ENCODE assay signal across 1 cellular context in the genomic region with DNA sequence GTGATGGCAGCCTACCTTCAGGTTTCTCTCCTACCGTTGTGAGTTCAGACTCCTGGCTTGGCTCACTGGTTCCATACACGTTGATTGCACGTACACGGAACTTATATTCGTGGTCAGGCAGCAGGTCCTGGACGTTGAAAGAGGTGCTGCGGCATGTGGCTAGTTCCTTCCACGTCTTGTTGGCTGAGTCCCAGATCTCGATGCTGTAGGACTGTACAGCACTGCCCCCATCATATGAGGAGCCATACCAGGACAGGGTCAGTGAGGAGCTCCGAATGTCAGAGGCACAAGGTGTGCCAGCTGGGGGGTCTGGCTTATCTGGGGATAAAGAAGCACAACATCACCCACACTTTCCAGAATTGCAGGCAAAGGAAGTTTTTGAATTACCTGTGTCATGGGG.
TF ChIP-seq lines count a peak whose summit lies in the region.

No MANE protein-coding gene starts in this region.

TF ChIP-seq in endothelial cell of umbilical vein, 7 proteins besides CTCF, POLR2A, EP300 and RAD21 (continued from another document):
- TF ChIP-seq, protein P1, sequence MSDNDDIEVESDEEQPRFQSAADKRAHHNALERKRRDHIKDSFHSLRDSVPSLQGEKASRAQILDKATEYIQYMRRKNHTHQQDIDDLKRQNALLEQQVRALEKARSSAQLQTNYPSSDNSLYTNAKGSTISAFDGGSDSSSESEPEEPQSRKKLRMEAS (IDR thresholded peaks at IDR 0.05; ENCODE audit: insufficient read depth, insufficient read length), result no peak
